13 cellular contexts compared by ENCODE assay signal in the genomic region with DNA sequence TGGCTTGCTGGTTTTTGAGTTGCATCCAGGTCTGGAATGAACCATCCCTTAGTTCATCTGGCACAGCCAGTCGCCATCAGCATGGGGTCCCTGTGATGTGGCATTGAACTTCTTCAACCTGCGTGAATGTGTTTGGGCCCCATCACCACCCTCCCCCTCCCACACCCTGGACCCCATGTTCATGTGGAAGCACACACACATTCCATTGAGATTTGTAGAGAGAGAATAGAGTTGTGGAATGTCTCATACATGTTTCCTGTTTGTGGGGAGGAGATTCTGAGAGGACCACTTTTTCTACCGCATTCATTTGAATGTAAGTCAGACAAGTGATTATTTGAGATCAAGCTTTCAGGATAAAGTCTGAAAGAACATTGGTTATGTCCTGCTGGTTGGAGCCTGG.
DNase-seq lines count a peak whose midpoint lies in the region; ATAC-seq, FAIRE-seq and TF ChIP-seq lines count a peak whose summit lies in the region.
"Had no signal": no experiment of that assay in that cellular context is flagged by ENCODE, and none has a peak within 500 bp of the region (broad histone marks: within the 10 kb centered on the region; RNA-seq: fewer than 3 reads in every experiment).

No MANE protein-coding gene starts in this region.

- H3K36me3 ChIP-seq in gastrocnemius medialis = no peaks in the 10 kb centered on the region
- no peaks in the 10 kb centered on the region for H3K36me3 ChIP-seq in gastroesophageal sphincter
- H3K36me3 ChIP-seq in small intestine (ENCODE audit: control insufficient read depth in 2 of 2, insufficient read depth in 2 of 2, low read length in 2 of 2) = no peaks in the 10 kb centered on the region

- WGBS in gastroesophageal sphincter (ENCODE audit: low coverage in 1 of 2), 2 donors = 75 to 94% methylated on average over 1 to 3 of the region's 3 CpGs
- WGBS in small intestine, 3 donors = 87 to 95% (median 88%) methylated on average over 3 of the region's 3 CpGs

- FAIRE-seq in small intestine (lab: Jason Lieb, UNC) = no peak
- FAIRE-seq: GM18507, islet of Langerhans had no signal

- no peaks in the 10 kb centered on the region for H3K9me3 Mint-ChIP-seq in activated CD4-positive, alpha-beta memory T cell treated with anti-CD3 and anti-CD28 coated beads for 36 hours
- H3K9me3 Mint-ChIP-seq in activated CD4-positive, alpha-beta memory T cell treated with anti-CD3 and anti-CD28 coated beads, Interleukin-2, amount 10 ng/mL, durations not matched to agents 7 days and 5 days = no peaks in the 10 kb centered on the region
- no peaks in the 10 kb centered on the region for H3K9me3 Mint-ChIP-seq in T-cell

- H3K27me3 ChIP-seq in gastrocnemius medialis (no peaks in the 10 kb centered on the region), gastroesophageal sphincter (no peaks in the 10 kb centered on the region), small intestine (ENCODE audit: control insufficient read depth in 2 of 2, insufficient read depth in 2 of 2, low read length in 2 of 2) (no peaks in the 10 kb centered on the region)

- no peaks in the 10 kb centered on the region for H3K27me3 Mint-ChIP-seq in activated CD4-positive, alpha-beta memory T cell treated with anti-CD3 and anti-CD28 coated beads for 36 hours
- H3K27me3 Mint-ChIP-seq in activated CD4-positive, alpha-beta memory T cell treated with anti-CD3 and anti-CD28 coated beads, Interleukin-2, amount 10 ng/mL, durations not matched to agents 7 days and 5 days = no peaks in the 10 kb centered on the region
- H3K27me3 Mint-ChIP-seq in T-cell = no peaks in the 10 kb centered on the region

- peak overlapping the region; percentile 4 for H3K27ac ChIP-seq in epithelial cell of prostate
- H3K27ac ChIP-seq in gastrocnemius medialis = peak overlapping the region; percentile 57 to 71 (median 69)
- peak overlapping the region in 2 of 4 donors; percentile 2 to 69 for H3K27ac ChIP-seq in gastroesophageal sphincter
- H3K27ac ChIP-seq in small intestine (ENCODE audit: low read depth in 1 of 2, low read length in 1 of 2) = peak overlapping the region in 1 of 2 donors; percentile 11
- H3K27ac ChIP-seq: KMS-11 had no signal

- H3K27ac Mint-ChIP-seq in activated CD4-positive, alpha-beta memory T cell treated with anti-CD3 and anti-CD28 coated beads for 36 hours = peak overlapping the region; percentile 30
- H3K27ac Mint-ChIP-seq in activated CD4-positive, alpha-beta memory T cell treated with anti-CD3 and anti-CD28 coated beads, Interleukin-2, amount 10 ng/mL, durations not matched to agents 7 days and 5 days = no peak overlapping the region
- H3K27ac Mint-ChIP-seq in T-cell = peak overlapping the region; percentile 81 to 100

- DNase-seq in activated CD4-positive, alpha-beta memory T cell treated with anti-CD3 and anti-CD28 coated beads for 36 hours = no peak
- DNase-seq in activated CD4-positive, alpha-beta memory T cell treated with anti-CD3 and anti-CD28 coated beads, Interleukin-2, amount 10 ng/mL, durations not matched to agents 7 days and 5 days = no peak
- DNase-seq in T-cell = no peak
- no peak for DNase-seq in epithelial cell of prostate (ENCODE audit: low read depth, low spot score)
- no peak for DNase-seq in gastrocnemius medialis
- no peak for DNase-seq in GM10248 (ENCODE audit: extremely low spot score)
- DNase-seq in small intestine = no peak
- DNase-seq: NCI-H2081 treated with DMSO at 0.1 percent for 48 hours, SW 1271 had no signal

- peaks cover 56 to 77% of the 10 kb centered on the region in 2 donors for H3K4me1 ChIP-seq in gastrocnemius medialis
- H3K4me1 ChIP-seq in gastroesophageal sphincter = peaks cover 15 to 95% (median 42%) of the 10 kb centered on the region in 3 donors
- H3K4me1 ChIP-seq in small intestine (ENCODE audit: control insufficient read depth in 2 of 2, insufficient read depth in 1 of 2, low read depth in 1 of 2, low read length in 1 of 2) = peaks cover 16 to 25% of the 10 kb centered on the region in 2 donors

- in situ Hi-C loops in gastrocnemius medialis (cut with MboI; ENCODE audit: low sequenced_read_pairs in 4 of 4) = no loop called here

- H3K4me3 ChIP-seq in gastrocnemius medialis (no peak overlapping the region), gastroesophageal sphincter (no peak overlapping the region), small intestine (ENCODE audit: low read depth in 1 of 2, low read length in 2 of 2) (no peak overlapping the region)

- intact Hi-C loops in activated CD4-positive, alpha-beta memory T cell treated with anti-CD3 and anti-CD28 coated beads for 36 hours (cut with micrococcal nuclease) = loop anchor here (1.0 kb wide), 2 partner anchors 32 to 48 kb away; no protein-coding TSS in a partner anchor
- intact Hi-C loops in gastrocnemius medialis (cut with DNase I; ENCODE audit: low total_unique reads) = loop anchor here (10.0 kb wide), 1 partner anchor 81 kb away; no protein-coding TSS in a partner anchor

- H3K4me3 Mint-ChIP-seq in activated CD4-positive, alpha-beta memory T cell treated with anti-CD3 and anti-CD28 coated beads for 36 hours = peak overlapping the region; percentile 17
- no peak overlapping the region for H3K4me3 Mint-ChIP-seq in activated CD4-positive, alpha-beta memory T cell treated with anti-CD3 and anti-CD28 coated beads, Interleukin-2, amount 10 ng/mL, durations not matched to agents 7 days and 5 days
- peak overlapping the region; percentile 32 to 65 (median 53) for H3K4me3 Mint-ChIP-seq in T-cell

- TF ChIP-seq CTCF in gastrocnemius medialis (IDR thresholded peaks at IDR 0.05 in 4 of 5, conservative IDR thresholded peaks at IDR 0.05 in 1 of 5) (no peak), GM10248 (IDR thresholded peaks at IDR 0.05; ENCODE audit: control extremely low read depth, extremely low read depth, low read depth, missing control alignments) (no peak), gastroesophageal sphincter (IDR thresholded peaks at IDR 0.05) (no peak)

- CTCF ChIA-PET in activated CD4-positive, alpha-beta memory T cell treated with anti-CD3 and anti-CD28 coated beads for 36 hours (lab: Charles Lee) = interaction anchor here (0.6 to 1.1 kb wide), 3 partner anchors 46 to 457 kb away, joined by 3 read pairs; no protein-coding TSS in a partner anchor
- CTCF ChIA-PET in activated CD4-positive, alpha-beta memory T cell treated with anti-CD3 and anti-CD28 coated beads, Interleukin-2, amount 10 ng/mL, durations not matched to agents 7 days and 5 days (lab: Charles Lee) = interaction anchor here (0.8 to 1.8 kb wide), 4 partner anchors 11 to 46 kb away, joined by 4 read pairs; no protein-coding TSS in a partner anchor
- CTCF ChIA-PET in T-cell (lab: Charles Lee) (interaction anchor here (1.0 to 1.5 kb wide), 6 partner anchors 29 to 81 kb away, joined by 3 to 10 read pairs (median 4); no protein-coding TSS in a partner anchor), GM10248 (lab: Yijun Ruan, JAX) (interaction anchor here (0.8 to 6.5 kb wide), 10 partner anchors 9 to 83 kb away, joined by 3 to 58 read pairs (median 4); no protein-coding TSS in a partner anchor)

- H3K36me3 Mint-ChIP-seq in activated CD4-positive, alpha-beta memory T cell treated with anti-CD3 and anti-CD28 coated beads for 36 hours = peaks cover 2% of the 10 kb centered on the region
- H3K36me3 Mint-ChIP-seq in activated CD4-positive, alpha-beta memory T cell treated with anti-CD3 and anti-CD28 coated beads, Interleukin-2, amount 10 ng/mL, durations not matched to agents 7 days and 5 days (ENCODE audit: low read depth) = peaks cover 30% of the 10 kb centered on the region
- H3K36me3 Mint-ChIP-seq in T-cell = peaks cover 9% of the 10 kb centered on the region

- TF ChIP-seq POLR2A in gastrocnemius medialis (IDR thresholded peaks at IDR 0.05) = no peak
- no peak for TF ChIP-seq POLR2A in gastroesophageal sphincter (IDR thresholded peaks at IDR 0.05)

- POLR2A ChIA-PET in activated CD4-positive, alpha-beta memory T cell treated with anti-CD3 and anti-CD28 coated beads for 36 hours (lab: Charles Lee) = interaction anchor here (0.9 to 3.4 kb wide), 6 partner anchors 10 to 47 kb away, joined by 3 to 17 read pairs (median 4); no protein-coding TSS in a partner anchor
- POLR2A ChIA-PET in activated CD4-positive, alpha-beta memory T cell treated with anti-CD3 and anti-CD28 coated beads, Interleukin-2, amount 10 ng/mL, durations not matched to agents 7 days and 5 days (lab: Charles Lee) = interaction anchor here (1.1 to 15.5 kb wide), 5 partner anchors 8 to 45 kb away, joined by 3 to 132 read pairs (median 4); no protein-coding TSS in a partner anchor
- POLR2A ChIA-PET in T-cell (lab: Charles Lee) = interaction anchor here (0.5 to 1.0 kb wide), 3 partner anchors 13 to 56 kb away, joined by 3 to 4 read pairs (median 3); no protein-coding TSS in a partner anchor
- POLR2A ChIA-PET in GM10248 (lab: Yijun Ruan, JAX) = interaction anchor here (0.9 kb wide), 1 partner anchor 31 kb away, joined by 3 read pairs; no protein-coding TSS in a partner anchor

- no peak for TF ChIP-seq EP300 in gastroesophageal sphincter (IDR thresholded peaks at IDR 0.05)

- H3K9me3 ChIP-seq in gastrocnemius medialis (no peaks in the 10 kb centered on the region), gastroesophageal sphincter (no peaks in the 10 kb centered on the region), small intestine (ENCODE audit: control insufficient read depth, low read depth) (no peaks in the 10 kb centered on the region)

- peaks cover 81% of the 10 kb centered on the region for H3K4me1 Mint-ChIP-seq in activated CD4-positive, alpha-beta memory T cell treated with anti-CD3 and anti-CD28 coated beads for 36 hours (ENCODE audit: low read depth)
- H3K4me1 Mint-ChIP-seq in activated CD4-positive, alpha-beta memory T cell treated with anti-CD3 and anti-CD28 coated beads, Interleukin-2, amount 10 ng/mL, durations not matched to agents 7 days and 5 days = peaks cover 69% of the 10 kb centered on the region
- H3K4me1 Mint-ChIP-seq in T-cell = peaks cover 90 to 95% (median 91%) of the 10 kb centered on the region in 3 donors

- ATAC-seq in T-cell (replicated peaks in 1 of 4) (no peak), gastrocnemius medialis (no peak), gastroesophageal sphincter (no peak)
